In genomic region chrX:20521245-20521644, GRCh38 we compare ENCODE assay signal across 19 cellular contexts.
DNase-seq lines count a peak whose midpoint lies in the region; TF ChIP-seq lines count a peak whose summit lies in the region.
"Had no signal": no experiment of that assay in that cellular context is flagged by ENCODE, and none has a peak within 500 bp of the region (broad histone marks: within the 10 kb centered on the region; RNA-seq: fewer than 3 reads in every experiment).

No MANE protein-coding gene starts in this region.

- H3K4me3 ChIP-seq in AG10803 (ENCODE audit: low read length): no peak overlapping the region
- H3K4me3 ChIP-seq in OCI-LY7 (ENCODE audit: low read depth, low read length, poor library complexity, severe bottlenecking): no peak overlapping the region
- no peak overlapping the region for H3K4me3 ChIP-seq in spleen
- H3K4me3 ChIP-seq: Peyer's patch, stomach, vagina had no signal

- H3K4me1 ChIP-seq in OCI-LY7 (ENCODE audit: insufficient read depth, low read length, poor library complexity, severe bottlenecking) (no peaks in the 10 kb centered on the region), spleen (no peaks in the 10 kb centered on the region)
- H3K4me1 ChIP-seq: Peyer's patch, stomach, vagina had no signal

- H3K27ac Mint-ChIP-seq in type B pancreatic cell: no peak overlapping the region
- no peak overlapping the region for H3K27ac Mint-ChIP-seq in progenitor cell of endocrine pancreas
- H3K27ac Mint-ChIP-seq: activated B cell treated with CpG ODN at 0.5 μM for 24 hours, T-cell had no signal

- H3K4me1 Mint-ChIP-seq in type B pancreatic cell (ENCODE audit: unreplicated experiment): no peaks in the 10 kb centered on the region
- peaks cover 9% of the 10 kb centered on the region for H3K4me1 Mint-ChIP-seq in progenitor cell of endocrine pancreas (ENCODE audit: low read depth)

- H3K36me3 Mint-ChIP-seq in type B pancreatic cell (no peaks in the 10 kb centered on the region), progenitor cell of endocrine pancreas (ENCODE audit: insufficient read depth) (no peaks in the 10 kb centered on the region)
- H3K36me3 Mint-ChIP-seq: T-cell had no signal

- BruUV-seq in OCI-LY7 (replicated peaks; lab: Mats Ljungman, UMichigan): no TSS peak

- WGBS in spleen, 5 donors: 63 to 80% (median 67%) methylated on average over 1 to 4 of the region's 4 CpGs

- CTCF ChIA-PET in OCI-LY7 (lab: Charles Lee; ENCODE audit: unreplicated experiment): no interaction called here

- no peak overlapping the region for H2AFZ ChIP-seq in OCI-LY7 (ENCODE audit: low read length)

- no peak overlapping the region for H3K27ac ChIP-seq in OCI-LY7 (ENCODE audit: low read depth, low read length, poor library complexity, severe bottlenecking)
- H3K27ac ChIP-seq in spleen: no peak overlapping the region
- H3K27ac ChIP-seq: epithelial cell of prostate, Peyer's patch, stomach, vagina had no signal

- intact Hi-C loops in OCI-LY7 (cut with micrococcal nuclease; ENCODE audit: unreplicated experiment): no loop called here
- intact Hi-C loops in spleen (cut with DNase I; ENCODE audit: low total_unique reads): loop anchor here (10.0 kb wide), 1 partner anchor 1224 kb away; no protein-coding TSS in a partner anchor

- no peak for TF ChIP-seq POLR2A in spleen (IDR thresholded peaks at IDR 0.05)

- no peaks in the 10 kb centered on the region for H3K79me2 ChIP-seq in OCI-LY7 (ENCODE audit: insufficient read depth, low read depth, low read length)

- POLR2A ChIA-PET in OCI-LY7 (lab: Charles Lee): interaction anchor here (0.6 to 2.1 kb wide), 2 partner anchors 14 to 48 kb away, joined by 3 to 4 read pairs; no protein-coding TSS in a partner anchor

- peaks cover 6% of the 10 kb centered on the region for H3K27me3 Mint-ChIP-seq in type B pancreatic cell
- peaks cover 12% of the 10 kb centered on the region for H3K27me3 Mint-ChIP-seq in progenitor cell of endocrine pancreas

- no peaks in the 10 kb centered on the region for H3K9me3 ChIP-seq in OCI-LY7 (ENCODE audit: low read length)
- no peaks in the 10 kb centered on the region for H3K9me3 ChIP-seq in spleen
- H3K9me3 ChIP-seq: Peyer's patch, stomach, vagina had no signal

- H3K27me3 ChIP-seq in spleen (replicated peaks in 1 of 7): no peaks in the 10 kb centered on the region
- H3K27me3 ChIP-seq: Peyer's patch, vagina had no signal

- H3K9me3 Mint-ChIP-seq in type B pancreatic cell (no peaks in the 10 kb centered on the region), progenitor cell of endocrine pancreas (ENCODE audit: low read depth) (no peaks in the 10 kb centered on the region)
- H3K9me3 Mint-ChIP-seq: activated B cell treated with CpG ODN at 0.5 μM for 24 hours, T-cell had no signal

- H3K4me3 Mint-ChIP-seq in type B pancreatic cell: no peak overlapping the region
- H3K4me3 Mint-ChIP-seq in progenitor cell of endocrine pancreas (ENCODE audit: low read depth): no peak overlapping the region
- H3K4me3 Mint-ChIP-seq: activated B cell treated with CpG ODN at 0.5 μM for 24 hours, T-cell had no signal

- H3K36me3 ChIP-seq in OCI-LY7 (ENCODE audit: insufficient read depth, low read length) (no peaks in the 10 kb centered on the region), spleen (no peaks in the 10 kb centered on the region)
- H3K36me3 ChIP-seq: Peyer's patch, stomach, vagina had no signal

- TF ChIP-seq CTCF in AG10803 (conservative IDR thresholded peaks at IDR 0.05; ENCODE audit: low read length) (no peak), type B pancreatic cell (conservative IDR thresholded peaks at IDR 0.05) (no peak), progenitor cell of endocrine pancreas (IDR thresholded peaks at IDR 0.05; ENCODE audit: unreplicated experiment) (no peak), OCI-LY7 (conservative IDR thresholded peaks at IDR 0.05; ENCODE audit: low read length) (no peak), spleen (IDR thresholded peaks at IDR 0.05 in 8 of 11, conservative IDR thresholded peaks at IDR 0.05 in 3 of 11) (no peak)

- H3K9me2 ChIP-seq in OCI-LY7 (ENCODE audit: insufficient read depth, low read length): no peaks in the 10 kb centered on the region

- no peaks in the 10 kb centered on the region for H4K20me1 ChIP-seq in OCI-LY7 (ENCODE audit: insufficient read depth, low read length)

- DNase-seq in AG10803 (ENCODE audit: low read depth) (peak; percentile 63), LHCN-M2 (ENCODE audit: low read depth) (peak; percentile 45), astrocyte of the hippocampus (ENCODE audit: low read depth, low spot score) (peak; percentile 28), glomerular visceral epithelial cell (ENCODE audit: extremely low spot score) (peak; percentile 16), type B pancreatic cell (ENCODE audit: extremely low spot score, unreplicated experiment) (no peak), progenitor cell of endocrine pancreas (ENCODE audit: low spot score, unreplicated experiment) (no peak), OCI-LY7 (ENCODE audit: low spot score) (no peak), spleen (no peak)
- DNase-seq: activated B cell treated with CpG ODN at 0.5 μM for 24 hours, anterior cingulate cortex, cortex of kidney, MM.1S, NCI-H2081, NCI-H748 treated with DMSO at 0.1 percent for 48 hours, Peyer's patch, stomach, T-cell had no signal

- H3K4me2 ChIP-seq in OCI-LY7 (ENCODE audit: low read length): no peak overlapping the region

Comparison
In these comparisons a context has a peak if more than half of its experiments do, and no peak if none do; other contexts are left out.
1. DNase-seq: peak in AG10803 (single experiment), LHCN-M2 (single experiment), astrocyte of the hippocampus (single experiment) and glomerular visceral epithelial cell (single experiment); none in type B pancreatic cell (single experiment), progenitor cell of endocrine pancreas (single experiment), OCI-LY7 (single experiment) and spleen (single experiment).